1 cellular context compared by ENCODE assay signal in genomic region chr18:63182247-63182771, GRCh38.
TF ChIP-seq lines count a peak whose summit lies in the region.

No MANE protein-coding gene starts in this region.

TF ChIP-seq in SK-N-SH, 30 proteins besides CTCF, POLR2A, EP300 and RAD21 (continued from another document):
- TF ChIP-seq TEAD4 (IDR thresholded peaks at IDR 0.05; ENCODE audit: borderline replicate concordance, insufficient read depth) (no peak), ELF1 (IDR thresholded peaks at IDR 0.05) (no peak), YY1 (IDR thresholded peaks at IDR 0.05; ENCODE audit: low read depth) (no peak), MXI1 (IDR thresholded peaks at IDR 0.05; ENCODE audit: low read depth, low read length) (no peak)
TF ChIP-seq in SK-N-SH: peak in this region for 0.
